1 cellular context compared by ENCODE assay signal in genomic region chr2:9680082-9680481, GRCh38.
TF ChIP-seq lines count a peak whose summit lies in the region.

No MANE protein-coding gene starts in this region.

TF ChIP-seq in K562, 482 proteins besides CTCF, POLR2A, EP300 and RAD21 (continued from another document and continues in another):
- TF ChIP-seq RREB1 (CRISPR knock-in tag; IDR thresholded peaks at IDR 0.05) (no peak), NR2F6 (CRISPR knock-in tag; IDR thresholded peaks at IDR 0.05) (no peak), ZBTB7A (IDR thresholded peaks at IDR 0.05; ENCODE audit: borderline replicate concordance, control insufficient read depth, low read depth, low read length) (no peak), RFX1 (IDR thresholded peaks at IDR 0.05) (no peak), NFATC3 (IDR thresholded peaks at IDR 0.05) (no peak), CSDE1 (IDR thresholded peaks at IDR 0.05) (no peak), RBM15 (IDR thresholded peaks at IDR 0.05; ENCODE audit: insufficient read depth, low read length) (no peak), ZNF586 (CRISPR knock-in tag; conservative IDR thresholded peaks at IDR 0.05) (no peak), ZNF280A (IDR thresholded peaks at IDR 0.05; ENCODE audit: low read depth, partially characterized antibody) (no peak), NONO (IDR thresholded peaks at IDR 0.05; ENCODE audit: low read depth in 2 of 2, low read length in 1 of 2) (no peak), MAFK (IDR thresholded peaks at IDR 0.05; ENCODE audit: low read length) (no peak), HNRNPL (IDR thresholded peaks at IDR 0.05; ENCODE audit: low read depth, low read length) (no peak), ZNF699 (CRISPR knock-in tag; IDR thresholded peaks at IDR 0.05; ENCODE audit: insufficient replicate concordance) (no peak), STAT5B (CRISPR knock-in tag; IDR thresholded peaks at IDR 0.05) (no peak), GTF2E2 (tag; IDR thresholded peaks at IDR 0.05) (no peak), ZNF589 (CRISPR knock-in tag; IDR thresholded peaks at IDR 0.05; ENCODE audit: low read depth) (peak; percentile 32; the same call in 1 of the 2 replicates), RBM14 (IDR thresholded peaks at IDR 0.05; ENCODE audit: borderline replicate concordance, insufficient read depth, low read depth, low read length) (no peak), CREBBP (IDR thresholded peaks at IDR 0.05; ENCODE audit: low read depth, low read length) (no peak), UBTF (IDR thresholded peaks at IDR 0.05; ENCODE audit: borderline replicate concordance in 1 of 2, low read depth in 2 of 2, low read length in 2 of 2) (no peak), ZEB2 (IDR thresholded peaks at IDR 0.05) (no peak), NFXL1 (CRISPR knock-in tag; IDR thresholded peaks at IDR 0.05) (no peak), BRF2 (IDR thresholded peaks at IDR 0.05; ENCODE audit: borderline replicate concordance, insufficient read depth, insufficient read length) (no peak), NELFE (IDR thresholded peaks at IDR 0.05; ENCODE audit: insufficient read depth, insufficient read length) (no peak), HDAC8 (tag; IDR thresholded peaks at IDR 0.05) (no peak), POLR2AphosphoS2 (IDR thresholded peaks at IDR 0.05; ENCODE audit: low read length) (no peak), GATAD2B (IDR thresholded peaks at IDR 0.05; ENCODE audit: borderline replicate concordance) (no peak), SRSF9 (IDR thresholded peaks at IDR 0.05; ENCODE audit: borderline replicate concordance, low read depth, low read length) (no peak), HMG20B (CRISPR knock-in tag; IDR thresholded peaks at IDR 0.05) (no peak), LARP7 (IDR thresholded peaks at IDR 0.05) (no peak), FOXJ2 (tag; IDR thresholded peaks at IDR 0.05) (no peak), MAX (CRISPR knock-in tag; IDR thresholded peaks at IDR 0.05) (no peak), ZNF24 (IDR thresholded peaks at IDR 0.05) (no peak), NCOA6 (IDR thresholded peaks at IDR 0.05) (no peak), U2AF2 (optimal IDR thresholded peaks at IDR 0.05; ENCODE audit: low read depth, low read length) (no peak), ASH1L (IDR thresholded peaks at IDR 0.05; ENCODE audit: borderline replicate concordance, low read depth, partially characterized antibody) (no peak), KLF10 (CRISPR knock-in tag; IDR thresholded peaks at IDR 0.05) (no peak), CXXC5 (CRISPR knock-in tag; IDR thresholded peaks at IDR 0.05) (peak; percentile 56), HEY1 (CRISPR knock-in tag; IDR thresholded peaks at IDR 0.05; ENCODE audit: borderline replicate concordance) (no peak), ZNF324 (CRISPR knock-in tag; IDR thresholded peaks at IDR 0.05) (no peak), GTF2F1 (IDR thresholded peaks at IDR 0.05; ENCODE audit: low read depth, low read length) (no peak), PTRF (tag; IDR thresholded peaks at IDR 0.05) (peak; percentile 83), ZSCAN32 (CRISPR knock-in tag; IDR thresholded peaks at IDR 0.05) (no peak), MCM5 (IDR thresholded peaks at IDR 0.05; ENCODE audit: low read depth) (no peak)
- TF ChIP-seq, protein P1, sequence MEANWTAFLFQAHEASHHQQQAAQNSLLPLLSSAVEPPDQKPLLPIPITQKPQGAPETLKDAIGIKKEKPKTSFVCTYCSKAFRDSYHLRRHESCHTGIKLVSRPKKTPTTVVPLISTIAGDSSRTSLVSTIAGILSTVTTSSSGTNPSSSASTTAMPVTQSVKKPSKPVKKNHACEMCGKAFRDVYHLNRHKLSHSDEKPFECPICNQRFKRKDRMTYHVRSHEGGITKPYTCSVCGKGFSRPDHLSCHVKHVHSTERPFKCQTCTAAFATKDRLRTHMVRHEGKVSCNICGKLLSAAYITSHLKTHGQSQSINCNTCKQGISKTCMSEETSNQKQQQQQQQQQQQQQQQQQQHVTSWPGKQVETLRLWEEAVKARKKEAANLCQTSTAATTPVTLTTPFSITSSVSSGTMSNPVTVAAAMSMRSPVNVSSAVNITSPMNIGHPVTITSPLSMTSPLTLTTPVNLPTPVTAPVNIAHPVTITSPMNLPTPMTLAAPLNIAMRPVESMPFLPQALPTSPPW (CRISPR knock-in tag; IDR thresholded peaks at IDR 0.05) = no peak
- TF ChIP-seq, protein P2, sequence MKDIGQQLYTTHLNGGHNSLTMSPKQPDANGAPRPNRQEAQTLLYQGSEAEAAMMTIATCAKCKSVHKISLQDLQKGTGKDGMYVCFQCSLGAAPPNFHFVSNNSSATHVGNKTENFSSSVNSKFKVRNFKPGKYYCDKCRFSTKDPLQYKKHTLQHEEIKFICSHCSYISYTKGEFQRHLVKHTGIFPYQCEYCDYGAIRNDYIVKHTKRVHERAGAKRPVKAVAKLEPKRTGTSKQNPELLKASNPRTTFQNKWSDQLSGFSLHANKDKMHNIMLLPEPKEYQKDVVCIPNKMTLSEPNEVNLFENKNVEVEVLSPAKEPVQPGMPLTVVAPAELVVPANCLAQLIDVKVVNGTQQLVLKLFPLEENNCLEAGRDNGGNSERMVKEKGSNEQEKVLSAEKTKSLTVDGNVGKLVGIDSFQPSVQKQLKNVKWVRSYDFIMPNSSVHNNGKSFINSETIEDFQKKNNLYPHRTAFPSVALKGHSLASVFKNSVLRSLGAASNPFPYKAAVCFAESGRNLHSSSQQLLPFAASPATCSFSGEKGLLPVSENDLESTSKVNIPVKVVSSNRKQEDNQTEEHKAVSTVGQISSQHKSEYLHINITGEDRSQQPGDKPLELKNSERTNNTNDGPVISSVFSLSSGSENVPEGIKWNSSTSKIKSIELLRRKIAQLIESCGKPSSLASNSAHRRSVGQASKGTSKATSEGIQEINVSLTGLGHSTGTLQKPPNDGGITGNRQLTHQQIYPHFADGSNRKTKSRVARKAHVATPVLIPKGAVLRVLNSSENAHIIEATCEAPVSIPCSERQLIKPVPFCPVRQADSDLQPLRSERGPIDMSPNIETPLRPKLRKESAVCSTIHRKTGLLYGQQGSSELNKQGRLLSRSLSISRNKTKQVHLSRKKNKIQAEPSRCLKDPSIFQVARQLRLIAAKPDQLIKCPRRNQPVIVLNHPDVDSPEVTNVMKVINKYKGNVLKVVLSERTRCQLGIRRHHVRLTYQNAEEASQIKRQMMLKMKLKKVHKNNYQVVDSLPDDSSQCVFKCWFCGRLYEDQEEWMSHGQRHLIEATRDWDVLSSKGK (CRISPR knock-in tag; IDR thresholded peaks at IDR 0.05) = no peak
- TF ChIP-seq, protein P3, sequence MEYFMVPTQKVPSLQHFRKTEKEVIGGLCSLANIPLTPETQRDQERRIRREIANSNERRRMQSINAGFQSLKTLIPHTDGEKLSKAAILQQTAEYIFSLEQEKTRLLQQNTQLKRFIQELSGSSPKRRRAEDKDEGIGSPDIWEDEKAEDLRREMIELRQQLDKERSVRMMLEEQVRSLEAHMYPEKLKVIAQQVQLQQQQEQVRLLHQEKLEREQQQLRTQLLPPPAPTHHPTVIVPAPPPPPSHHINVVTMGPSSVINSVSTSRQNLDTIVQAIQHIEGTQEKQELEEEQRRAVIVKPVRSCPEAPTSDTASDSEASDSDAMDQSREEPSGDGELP (CRISPR knock-in tag; IDR thresholded peaks at IDR 0.05; ENCODE audit: borderline replicate concordance) = no peak
- TF ChIP-seq, protein P4, sequence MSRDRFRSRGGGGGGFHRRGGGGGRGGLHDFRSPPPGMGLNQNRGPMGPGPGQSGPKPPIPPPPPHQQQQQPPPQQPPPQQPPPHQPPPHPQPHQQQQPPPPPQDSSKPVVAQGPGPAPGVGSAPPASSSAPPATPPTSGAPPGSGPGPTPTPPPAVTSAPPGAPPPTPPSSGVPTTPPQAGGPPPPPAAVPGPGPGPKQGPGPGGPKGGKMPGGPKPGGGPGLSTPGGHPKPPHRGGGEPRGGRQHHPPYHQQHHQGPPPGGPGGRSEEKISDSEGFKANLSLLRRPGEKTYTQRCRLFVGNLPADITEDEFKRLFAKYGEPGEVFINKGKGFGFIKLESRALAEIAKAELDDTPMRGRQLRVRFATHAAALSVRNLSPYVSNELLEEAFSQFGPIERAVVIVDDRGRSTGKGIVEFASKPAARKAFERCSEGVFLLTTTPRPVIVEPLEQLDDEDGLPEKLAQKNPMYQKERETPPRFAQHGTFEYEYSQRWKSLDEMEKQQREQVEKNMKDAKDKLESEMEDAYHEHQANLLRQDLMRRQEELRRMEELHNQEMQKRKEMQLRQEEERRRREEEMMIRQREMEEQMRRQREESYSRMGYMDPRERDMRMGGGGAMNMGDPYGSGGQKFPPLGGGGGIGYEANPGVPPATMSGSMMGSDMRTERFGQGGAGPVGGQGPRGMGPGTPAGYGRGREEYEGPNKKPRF (IDR thresholded peaks at IDR 0.05; ENCODE audit: low read depth, low read length) = no peak
- TF ChIP-seq, protein P5, sequence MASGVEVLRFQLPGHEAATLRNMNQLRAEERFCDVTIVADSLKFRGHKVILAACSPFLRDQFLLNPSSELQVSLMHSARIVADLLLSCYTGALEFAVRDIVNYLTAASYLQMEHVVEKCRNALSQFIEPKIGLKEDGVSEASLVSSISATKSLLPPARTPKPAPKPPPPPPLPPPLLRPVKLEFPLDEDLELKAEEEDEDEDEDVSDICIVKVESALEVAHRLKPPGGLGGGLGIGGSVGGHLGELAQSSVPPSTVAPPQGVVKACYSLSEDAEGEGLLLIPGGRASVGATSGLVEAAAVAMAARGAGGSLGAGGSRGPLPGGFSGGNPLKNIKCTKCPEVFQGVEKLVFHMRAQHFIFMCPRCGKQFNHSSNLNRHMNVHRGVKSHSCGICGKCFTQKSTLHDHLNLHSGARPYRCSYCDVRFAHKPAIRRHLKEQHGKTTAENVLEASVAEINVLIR (CRISPR knock-in tag; IDR thresholded peaks at IDR 0.05) = no peak
